In the genomic region with DNA sequence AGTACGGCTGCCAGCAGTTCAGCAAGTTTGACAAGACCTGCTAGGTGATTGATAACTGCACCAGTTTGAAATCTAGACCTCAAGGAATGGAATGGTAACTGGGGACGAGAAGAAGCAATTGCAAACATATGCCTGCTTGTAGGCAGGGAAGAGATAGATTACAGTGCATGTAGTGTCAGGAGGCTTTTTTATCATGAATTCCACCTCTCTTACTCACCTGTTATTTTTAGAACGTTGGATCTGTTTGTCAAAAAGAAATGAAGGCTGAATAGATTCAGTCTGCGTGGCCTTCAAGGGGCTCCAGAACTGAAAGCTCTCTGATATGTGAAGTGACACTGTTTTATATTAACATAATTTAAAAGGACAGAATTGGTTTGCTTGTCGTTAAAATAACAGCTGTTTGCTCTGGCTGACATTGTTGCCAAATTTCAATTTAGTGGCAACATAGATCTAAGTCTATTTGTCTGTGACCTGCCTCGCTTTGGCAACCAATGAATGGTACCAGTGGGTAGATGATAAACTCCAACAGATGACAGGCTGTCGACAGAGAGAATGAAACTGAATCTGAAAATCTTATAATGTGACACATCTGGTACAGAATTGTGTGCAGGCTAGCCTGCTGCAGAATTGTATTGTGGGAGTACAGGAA, we compare ENCODE assay signal across 8 cellular contexts.
DNase-seq lines count a peak whose midpoint lies in the region; ATAC-seq and TF ChIP-seq lines count a peak whose summit lies in the region.

No MANE protein-coding gene starts in this region.

- no peak for TF ChIP-seq CTCF in endothelial cell (IDR thresholded peaks at IDR 0.05; ENCODE audit: unreplicated experiment)

- no peaks in the 10 kb centered on the region for H3K27me3 Mint-ChIP-seq in endothelial cell (ENCODE audit: unreplicated experiment)

- no peaks in the 10 kb centered on the region for H3K36me3 Mint-ChIP-seq in endothelial cell (ENCODE audit: low read depth, unreplicated experiment)

- no peak overlapping the region for H3K4me3 Mint-ChIP-seq in endothelial cell (ENCODE audit: unreplicated experiment)

- ATAC-seq in GM18519 (IDR thresholded peaks at IDR 0.05; ENCODE audit: low FRiP score, unreplicated experiment), result peak; percentile 98
- peak; percentile 95 for ATAC-seq in HG02970 (IDR thresholded peaks at IDR 0.05; ENCODE audit: low FRiP score, unreplicated experiment)

- H3K4me1 Mint-ChIP-seq in endothelial cell (ENCODE audit: unreplicated experiment), result no peaks in the 10 kb centered on the region

- peak; percentile 61 for DNase-seq in A172 (ENCODE audit: low spot score)
- DNase-seq in RPMI7951 (ENCODE audit: low read depth), result peak; percentile 72
- peak; percentile 24 for DNase-seq in hepatic stellate cell (ENCODE audit: low spot score)
- no peak for DNase-seq in NCI-H2196 treated with DMSO at 0.1 percent for 48 hours (lab: John Stamatoyannopoulos, UW; ENCODE audit: unreplicated experiment)
- DNase-seq in endothelial cell (ENCODE audit: low spot score), result no peak
- no peak for DNase-seq in HuH-7 (ENCODE audit: low spot score)

- no peaks in the 10 kb centered on the region for H3K9me3 Mint-ChIP-seq in endothelial cell (ENCODE audit: unreplicated experiment)

- H3K27ac Mint-ChIP-seq in endothelial cell (ENCODE audit: unreplicated experiment), result no peak overlapping the region

Comparison
In these comparisons a context has a peak if more than half of its experiments do, and no peak if none do; other contexts are left out.
1. DNase-seq: peak in A172 (single experiment), RPMI7951 (single experiment) and hepatic stellate cell (single experiment); none in NCI-H2196 treated with DMSO at 0.1 percent for 48 hours (single experiment), endothelial cell (single experiment) and HuH-7 (single experiment).